2 cellular contexts compared by ENCODE assay signal in the genomic region with DNA sequence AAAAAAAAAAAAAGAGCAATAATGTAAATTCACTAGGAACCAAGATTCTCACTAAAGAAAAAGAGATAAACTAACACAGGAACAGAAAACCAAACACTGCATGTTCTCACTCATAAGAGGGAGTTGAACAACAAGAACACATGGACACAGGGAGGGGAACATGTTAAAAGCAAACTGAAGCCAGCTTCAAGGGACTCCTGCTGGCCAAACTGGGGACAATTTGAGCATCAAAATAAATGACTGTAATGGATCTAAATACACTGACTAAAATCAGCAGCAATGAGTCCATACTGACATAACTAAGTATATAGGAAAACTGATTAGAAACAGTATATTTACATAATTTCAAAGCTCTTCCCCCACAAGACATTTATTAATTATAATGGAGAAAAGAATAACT.
TF ChIP-seq lines count a peak whose summit lies in the region.

No MANE protein-coding gene starts in this region.

TF ChIP-seq in HCT116, 20 proteins besides CTCF, POLR2A, EP300 and RAD21 (continued from another document):
- TF ChIP-seq, protein P1, sequence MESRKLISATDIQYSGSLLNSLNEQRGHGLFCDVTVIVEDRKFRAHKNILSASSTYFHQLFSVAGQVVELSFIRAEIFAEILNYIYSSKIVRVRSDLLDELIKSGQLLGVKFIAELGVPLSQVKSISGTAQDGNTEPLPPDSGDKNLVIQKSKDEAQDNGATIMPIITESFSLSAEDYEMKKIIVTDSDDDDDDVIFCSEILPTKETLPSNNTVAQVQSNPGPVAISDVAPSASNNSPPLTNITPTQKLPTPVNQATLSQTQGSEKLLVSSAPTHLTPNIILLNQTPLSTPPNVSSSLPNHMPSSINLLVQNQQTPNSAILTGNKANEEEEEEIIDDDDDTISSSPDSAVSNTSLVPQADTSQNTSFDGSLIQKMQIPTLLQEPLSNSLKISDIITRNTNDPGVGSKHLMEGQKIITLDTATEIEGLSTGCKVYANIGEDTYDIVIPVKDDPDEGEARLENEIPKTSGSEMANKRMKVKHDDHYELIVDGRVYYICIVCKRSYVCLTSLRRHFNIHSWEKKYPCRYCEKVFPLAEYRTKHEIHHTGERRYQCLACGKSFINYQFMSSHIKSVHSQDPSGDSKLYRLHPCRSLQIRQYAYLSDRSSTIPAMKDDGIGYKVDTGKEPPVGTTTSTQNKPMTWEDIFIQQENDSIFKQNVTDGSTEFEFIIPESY (IDR thresholded peaks at IDR 0.05; ENCODE audit: extremely low read depth, insufficient replicate concordance, low read length), result no peak
- TF ChIP-seq EZH2 (IDR thresholded peaks at IDR 0.05) (no peak), FOSL1 (IDR thresholded peaks at IDR 0.05; ENCODE audit: low read depth) (no peak), EZH2phosphoT487 (IDR thresholded peaks at IDR 0.05; ENCODE audit: borderline replicate concordance) (no peak), YY1 (IDR thresholded peaks at IDR 0.05; ENCODE audit: extremely low read depth, insufficient replicate concordance, low read depth, low read length) (no peak), SRF (IDR thresholded peaks at IDR 0.05; ENCODE audit: low read depth) (no peak)

TF ChIP-seq in liver, 16 proteins besides CTCF, POLR2A, EP300 and RAD21 (continued from another document):
- TF ChIP-seq RXRA (IDR thresholded peaks at IDR 0.05) (no peak), FOXA2 (IDR thresholded peaks at IDR 0.05) (no peak), HNF4A (conservative IDR thresholded peaks at IDR 0.05) (no peak), TAF1 (conservative IDR thresholded peaks at IDR 0.05) (no peak)
- TF ChIP-seq, protein P2, sequence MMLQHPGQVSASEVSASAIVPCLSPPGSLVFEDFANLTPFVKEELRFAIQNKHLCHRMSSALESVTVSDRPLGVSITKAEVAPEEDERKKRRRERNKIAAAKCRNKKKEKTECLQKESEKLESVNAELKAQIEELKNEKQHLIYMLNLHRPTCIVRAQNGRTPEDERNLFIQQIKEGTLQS (IDR thresholded peaks at IDR 0.05), result no peak
- TF ChIP-seq, protein P3, sequence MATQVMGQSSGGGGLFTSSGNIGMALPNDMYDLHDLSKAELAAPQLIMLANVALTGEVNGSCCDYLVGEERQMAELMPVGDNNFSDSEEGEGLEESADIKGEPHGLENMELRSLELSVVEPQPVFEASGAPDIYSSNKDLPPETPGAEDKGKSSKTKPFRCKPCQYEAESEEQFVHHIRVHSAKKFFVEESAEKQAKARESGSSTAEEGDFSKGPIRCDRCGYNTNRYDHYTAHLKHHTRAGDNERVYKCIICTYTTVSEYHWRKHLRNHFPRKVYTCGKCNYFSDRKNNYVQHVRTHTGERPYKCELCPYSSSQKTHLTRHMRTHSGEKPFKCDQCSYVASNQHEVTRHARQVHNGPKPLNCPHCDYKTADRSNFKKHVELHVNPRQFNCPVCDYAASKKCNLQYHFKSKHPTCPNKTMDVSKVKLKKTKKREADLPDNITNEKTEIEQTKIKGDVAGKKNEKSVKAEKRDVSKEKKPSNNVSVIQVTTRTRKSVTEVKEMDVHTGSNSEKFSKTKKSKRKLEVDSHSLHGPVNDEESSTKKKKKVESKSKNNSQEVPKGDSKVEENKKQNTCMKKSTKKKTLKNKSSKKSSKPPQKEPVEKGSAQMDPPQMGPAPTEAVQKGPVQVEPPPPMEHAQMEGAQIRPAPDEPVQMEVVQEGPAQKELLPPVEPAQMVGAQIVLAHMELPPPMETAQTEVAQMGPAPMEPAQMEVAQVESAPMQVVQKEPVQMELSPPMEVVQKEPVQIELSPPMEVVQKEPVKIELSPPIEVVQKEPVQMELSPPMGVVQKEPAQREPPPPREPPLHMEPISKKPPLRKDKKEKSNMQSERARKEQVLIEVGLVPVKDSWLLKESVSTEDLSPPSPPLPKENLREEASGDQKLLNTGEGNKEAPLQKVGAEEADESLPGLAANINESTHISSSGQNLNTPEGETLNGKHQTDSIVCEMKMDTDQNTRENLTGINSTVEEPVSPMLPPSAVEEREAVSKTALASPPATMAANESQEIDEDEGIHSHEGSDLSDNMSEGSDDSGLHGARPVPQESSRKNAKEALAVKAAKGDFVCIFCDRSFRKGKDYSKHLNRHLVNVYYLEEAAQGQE (IDR thresholded peaks at IDR 0.05), result no peak
